In genomic region chr18:35634376-35634775, GRCh38 we compare ENCODE assay signal across 23 cellular contexts. TPM values are rescaled to one million over a fixed set of nuclear protein-coding genes. Genes with fewer than 3 reads are reported as not detected.
DNase-seq lines count a peak whose midpoint lies in the region; ATAC-seq and TF ChIP-seq lines count a peak whose summit lies in the region.
"Had no signal": no experiment of that assay in that cellular context is flagged by ENCODE, and none has a peak within 500 bp of the region (broad histone marks: within the 10 kb centered on the region; RNA-seq: fewer than 3 reads in every experiment).

No MANE protein-coding gene starts in this region.

- H3K4me3 ChIP-seq in SJSA1, result no peak overlapping the region
- no peak overlapping the region for H3K4me3 ChIP-seq in H7 (ENCODE audit: insufficient read depth, low read depth, low read length)
- H3K4me3 ChIP-seq: BLaER1, coronary artery, neural progenitor cell, suprapubic skin had no signal

- peak overlapping the region; percentile 54 for H3K27ac ChIP-seq in SJSA1
- H3K27ac ChIP-seq: BLaER1, coronary artery, neural progenitor cell, suprapubic skin had no signal

- peaks cover 8% of the 10 kb centered on the region for H3K9me3 Mint-ChIP-seq in Calu3 (ENCODE audit: low read depth, unreplicated experiment)
- H3K9me3 Mint-ChIP-seq in progenitor cell of endocrine pancreas (ENCODE audit: low read depth), result peaks cover 26% of the 10 kb centered on the region

- H3K36me3 ChIP-seq in SJSA1 (peaks cover 5% of the 10 kb centered on the region; the same call in 1 of the 2 replicates), H7 (replicated peaks; ENCODE audit: control insufficient read depth, insufficient read depth, low read length) (no peaks in the 10 kb centered on the region)
- H3K36me3 ChIP-seq: neural progenitor cell, suprapubic skin had no signal

- H3K4me3 Mint-ChIP-seq in Calu3 (ENCODE audit: low read depth, unreplicated experiment) (no peak overlapping the region), progenitor cell of endocrine pancreas (ENCODE audit: low read depth) (no peak overlapping the region)
- H3K4me3 Mint-ChIP-seq: activated naive CD8-positive, alpha-beta T cell treated with anti-CD3 and anti-CD28 coated beads, Interleukin-2, amount 50 U/mL, for 24 hours; neural progenitor cell; T-helper 1 cell treated with Interleukin-12 subunit alpha and Interleukin-12 subunit beta and Interleukin-4 antibody, amounts not matched to agents 30 μg/mL and 1 μg/mL, for 36 hours had no signal

- H3K27ac Mint-ChIP-seq in Calu3 (ENCODE audit: unreplicated experiment) (peak overlapping the region; percentile 60), progenitor cell of endocrine pancreas (peak overlapping the region; percentile 78)
- H3K27ac Mint-ChIP-seq: activated naive CD8-positive, alpha-beta T cell treated with anti-CD3 and anti-CD28 coated beads, Interleukin-2, amount 50 U/mL, for 24 hours; neural progenitor cell; T-helper 1 cell treated with Interleukin-12 subunit alpha and Interleukin-12 subunit beta and Interleukin-4 antibody, amounts not matched to agents 30 μg/mL and 1 μg/mL, for 36 hours had no signal

- H3K27me3 ChIP-seq in SJSA1 (replicated peaks) (no peaks in the 10 kb centered on the region), H7 (ENCODE audit: control insufficient read depth, insufficient read depth, low read length) (no peaks in the 10 kb centered on the region)
- H3K27me3 ChIP-seq: BLaER1, neural progenitor cell, suprapubic skin had no signal

- peak; percentile 34 for ATAC-seq in left colon
- no peak for ATAC-seq in GM19328 (IDR thresholded peaks at IDR 0.05; ENCODE audit: unreplicated experiment)
- ATAC-seq: activated naive CD8-positive, alpha-beta T cell treated with anti-CD3 and anti-CD28 coated beads, Interleukin-2, amount 50 U/mL, for 24 hours had no signal

- H3K36me3 Mint-ChIP-seq in Calu3 (ENCODE audit: insufficient read depth, unreplicated experiment), result peaks cover 5% of the 10 kb centered on the region
- H3K36me3 Mint-ChIP-seq in progenitor cell of endocrine pancreas (ENCODE audit: insufficient read depth), result peaks cover 29% of the 10 kb centered on the region

- TF ChIP-seq CTCF in Calu3 (IDR thresholded peaks at IDR 0.05; ENCODE audit: unreplicated experiment) (no peak), progenitor cell of endocrine pancreas (IDR thresholded peaks at IDR 0.05; ENCODE audit: unreplicated experiment) (no peak)

- CTCF ChIA-PET in Calu3 (lab: Charles Lee), result interaction anchor here (1.2 kb wide), 1 partner anchor 18 kb away, joined by 4 read pairs; no protein-coding TSS in a partner anchor

- BruUV-seq in Calu3 (replicated peaks; lab: Mats Ljungman, UMichigan), result no TSS peak

- H3K4me1 Mint-ChIP-seq in Calu3 (ENCODE audit: low read depth, unreplicated experiment), result peaks cover 21% of the 10 kb centered on the region
- peaks cover 5% of the 10 kb centered on the region for H3K4me1 Mint-ChIP-seq in progenitor cell of endocrine pancreas (ENCODE audit: low read depth)
- H3K4me1 Mint-ChIP-seq: neural progenitor cell had no signal

- no peaks in the 10 kb centered on the region for H3K27me3 Mint-ChIP-seq in Calu3 (ENCODE audit: unreplicated experiment)
- H3K27me3 Mint-ChIP-seq in progenitor cell of endocrine pancreas, result no peaks in the 10 kb centered on the region
- H3K27me3 Mint-ChIP-seq: activated naive CD8-positive, alpha-beta T cell treated with anti-CD3 and anti-CD28 coated beads, Interleukin-2, amount 50 U/mL, for 24 hours had no signal

- peaks cover 25% of the 10 kb centered on the region for H3K4me1 ChIP-seq in SJSA1 (replicated peaks)
- H3K4me1 ChIP-seq: BLaER1, neural progenitor cell had no signal

- intact Hi-C loops in Calu3 (cut with micrococcal nuclease; ENCODE audit: unreplicated experiment) (no loop called here), left colon (cut with DNase I, micrococcal nuclease) (no loop called here)

- DNase-seq in Calu3 (no peak), SJSA1 (ENCODE audit: low read depth in 1 of 2, low spot score in 2 of 2) (peak in 1 of 2 experiments; percentile 50), left colon (no peak), progenitor cell of endocrine pancreas (ENCODE audit: low spot score, unreplicated experiment) (no peak), H7 (no peak), NCI-H1105 (lab: John Stamatoyannopoulos, UW) (no peak), GDM1 (lab: John Stamatoyannopoulos, UW) (no peak)
- DNase-seq: activated CD4-positive, alpha-beta T cell treated with anti-CD3 and anti-CD28 coated beads, Interleukin-2, amount 50 U/mL, for 1 hour; activated CD8-positive, alpha-beta memory T cell treated with anti-CD3 and anti-CD28 coated beads, Interleukin-2, amount 50 U/mL, for 4 hours; activated effector memory CD4-positive, alpha-beta T cell treated with Interleukin-2 at 50 U/mL for 16 hours; activated naive CD8-positive, alpha-beta T cell treated with anti-CD3 and anti-CD28 coated beads, Interleukin-2, amount 50 U/mL, for 24 hours; hypothalamus; midbrain; NCI-H1417; NCI-H2227 treated with DMSO at 0.1 percent for 48 hours; NCI-H82; SHP77 had no signal

- H3K9me3 ChIP-seq in SJSA1 (replicated peaks), result no peaks in the 10 kb centered on the region
- H3K9me3 ChIP-seq: suprapubic skin had no signal

RNA-seq across cellular contexts. Expression of gene GALNT1, which starts 52.8 kb away (rescaled TPM):
- 105 and 137 TPM in 2 replicates for total RNA-seq in Calu3 (2022)
- 117 and 121 TPM in 2 replicates for total RNA-seq in SJSA1 (2014; rRNA removed; shearing (Covaris generic))
- total RNA-seq in left colon, result 100 to 1,000 TPM; 121 to 143 TPM
- 92.1 and 92.8 TPM in 2 replicates for total RNA-seq in progenitor cell of endocrine pancreas
- total RNA-seq in H7 (2014; rRNA removed; shearing (Covaris generic)), result 83.3 and 93.4 TPM in 2 replicates
